In genomic region chr15:25802285-25802830, GRCh38 we compare ENCODE assay signal across 16 cellular contexts.
A peak's percentile ranks its signal among the peaks of the same experiment; 100 is the strongest.
DNase-seq lines count a peak whose midpoint lies in the region; ATAC-seq, FAIRE-seq and TF ChIP-seq lines count a peak whose summit lies in the region.
"Had no signal": no experiment of that assay in that cellular context is flagged by ENCODE, and none has a peak within 500 bp of the region (broad histone marks: within the 10 kb centered on the region; RNA-seq: fewer than 3 reads in every experiment).

No MANE protein-coding gene starts in this region.

- H3K36me3 ChIP-seq in H1 (ENCODE audit: control insufficient read depth in 2 of 4, insufficient read depth in 4 of 4, low read length in 3 of 4) (no peaks in the 10 kb centered on the region; a peak in 1 of 8 replicates), osteoblast (ENCODE audit: insufficient read depth, low read length) (no peaks in the 10 kb centered on the region), right lobe of liver (no peaks in the 10 kb centered on the region)
- peaks cover 0 to 7% (median 0%) of the 10 kb centered on the region in 3 experiments for H3K36me3 ChIP-seq in naive thymus-derived CD4-positive, alpha-beta T cell (ENCODE audit: control insufficient read depth in 2 of 3, insufficient read depth in 3 of 3, low read length in 3 of 3)

- no peak overlapping the region for H2BK15ac ChIP-seq in H1 (ENCODE audit: low read length)

- H4K5ac ChIP-seq in H1 (ENCODE audit: insufficient read length, low read depth, low read length): no peak overlapping the region

- no peak overlapping the region for H3K4ac ChIP-seq in H1 (replicated peaks; ENCODE audit: insufficient read length, low read depth, low read length)

- H3K27ac ChIP-seq in H1 (ENCODE audit: low read depth, low read length) (no peak overlapping the region), osteoblast (ENCODE audit: low read depth, low read length) (no peak overlapping the region), right lobe of liver (no peak overlapping the region)
- H3K27ac ChIP-seq in naive thymus-derived CD4-positive, alpha-beta T cell (ENCODE audit: low read depth, low read length): no peak overlapping the region
- H3K27ac ChIP-seq: GM23248, PC-9 had no signal

- CTCF ChIA-PET in activated naive CD4-positive, alpha-beta T cell treated with anti-CD3 and anti-CD28 coated beads, Interleukin-2, amount 10 ng/mL, durations not matched to agents 7 days and 5 days (lab: Charles Lee): no interaction called here
- CTCF ChIA-PET in H1 (lab: Charles Lee; ENCODE audit: partially characterized antibody): interaction anchor here (0.7 to 1.9 kb wide), 3 partner anchors 19 to 110 kb away, joined by 3 to 6 read pairs (median 3); no protein-coding TSS in a partner anchor
- CTCF ChIA-PET in naive thymus-derived CD4-positive, alpha-beta T cell (lab: Charles Lee): no interaction called here

- no peaks in the 10 kb centered on the region; the same call in 1 of the 2 replicates for H3K79me1 ChIP-seq in H1 (ENCODE audit: low read depth, low read length)

- H3K4me3 Mint-ChIP-seq in activated naive CD4-positive, alpha-beta T cell treated with anti-CD3 and anti-CD28 coated beads, Interleukin-2, amount 10 ng/mL, durations not matched to agents 7 days and 5 days: no peak overlapping the region
- no peak overlapping the region for H3K4me3 Mint-ChIP-seq in naive thymus-derived CD4-positive, alpha-beta T cell

- no peaks in the 10 kb centered on the region for H3K9me3 ChIP-seq in H1 (ENCODE audit: insufficient read depth in 2 of 2, low read depth in 1 of 2, low read length in 1 of 2)
- H3K9me3 ChIP-seq in osteoblast (ENCODE audit: low read depth, low read length): no peaks in the 10 kb centered on the region
- no peaks in the 10 kb centered on the region for H3K9me3 ChIP-seq in right lobe of liver
- no peaks in the 10 kb centered on the region for H3K9me3 ChIP-seq in naive thymus-derived CD4-positive, alpha-beta T cell (ENCODE audit: control insufficient read depth in 2 of 3, low read length in 3 of 3)

- H3K9me3 Mint-ChIP-seq in activated naive CD4-positive, alpha-beta T cell treated with anti-CD3 and anti-CD28 coated beads, Interleukin-2, amount 10 ng/mL, durations not matched to agents 7 days and 5 days: no peaks in the 10 kb centered on the region
- no peaks in the 10 kb centered on the region for H3K9me3 Mint-ChIP-seq in naive thymus-derived CD4-positive, alpha-beta T cell

- no peak overlapping the region for H3K23ac ChIP-seq in H1 (ENCODE audit: insufficient read length)

- TF ChIP-seq CTCF in H1 (IDR thresholded peaks at IDR 0.05; ENCODE audit: control extremely low read depth in 1 of 3, insufficient read depth in 1 of 3, low read depth in 1 of 3, low read length in 3 of 3) (no peak), osteoblast (IDR thresholded peaks at IDR 0.05; ENCODE audit: extremely low read depth, low read depth, low read length) (no peak), right lobe of liver (IDR thresholded peaks at IDR 0.05) (no peak)

- ATAC-seq in right lobe of liver (no peak), HG03457 (IDR thresholded peaks at IDR 0.05; ENCODE audit: unreplicated experiment) (no peak)
- ATAC-seq in naive thymus-derived CD4-positive, alpha-beta T cell: no peak

- H4K8ac ChIP-seq in H1 (ENCODE audit: extremely low read depth, insufficient read depth, low read length): no peak overlapping the region

- 83% methylated on average over 15 of the region's 16 CpGs; no CpG with 5 or more reads in 1 of the 2 experiments for WGBS in H1 (ENCODE audit: extremely low coverage in 1 of 2, insufficient coverage in 1 of 2, insufficient read length in 1 of 2, insufficient replicate concordance in 2 of 2, low coverage in 1 of 2, low lambda C conversion rate in 2 of 2, missing lambda C conversion rate in 1 of 2), 2 experiments
- WGBS in right lobe of liver (ENCODE audit: insufficient coverage, low coverage, low lambda C conversion rate, missing lambda C conversion rate): 41% methylated on average over 4 of the region's 16 CpGs

- DNase-seq in activated naive CD4-positive, alpha-beta T cell treated with anti-CD3 and anti-CD28 coated beads, Interleukin-2, amount 10 ng/mL, durations not matched to agents 7 days and 5 days: no peak
- no peak for DNase-seq in activated naive CD4-positive, alpha-beta T cell (lab: John Stamatoyannopoulos, UW)
- no peak for DNase-seq in H1 (ENCODE audit: low read depth in 1 of 2, low spot score in 2 of 2)
- peak; percentile 9 for DNase-seq in osteoblast (ENCODE audit: insufficient read length, low spot score, missing footprints)
- DNase-seq in right lobe of liver: no peak
- no peak for DNase-seq in naive thymus-derived CD4-positive, alpha-beta T cell
- DNase-seq in occipital lobe (lab: John Stamatoyannopoulos, UW): no peak
- DNase-seq: 8988T, DMS 273 treated with DMSO at 0.1 percent for 48 hours, GDM1, GM23248, NCI-H187, PC-9 had no signal

- H3K27ac Mint-ChIP-seq in activated naive CD4-positive, alpha-beta T cell treated with anti-CD3 and anti-CD28 coated beads, Interleukin-2, amount 10 ng/mL, durations not matched to agents 7 days and 5 days: peak overlapping the region; percentile 60
- no peak overlapping the region for H3K27ac Mint-ChIP-seq in naive thymus-derived CD4-positive, alpha-beta T cell

- 0 out of 2 replicates have a peak overlapping the region, but pooled peaks have one; percentile 9 for H2BK12ac ChIP-seq in H1 (ENCODE audit: low read depth, low read length)

- H3K4me2 ChIP-seq in H1 (ENCODE audit: insufficient read depth in 1 of 2, low read depth in 2 of 2, low read length in 2 of 2): no peak overlapping the region
- H3K4me2 ChIP-seq in osteoblast (ENCODE audit: insufficient read depth, low read length): no peak overlapping the region
- H3K4me2 ChIP-seq: PC-9 had no signal

- H2BK120ac ChIP-seq in H1 (replicated peaks; ENCODE audit: low read depth, low read length): no peak overlapping the region

- H2BK5ac ChIP-seq in H1 (ENCODE audit: low read depth, low read length): no peak overlapping the region

- H4K20me1 ChIP-seq in H1 (replicated peaks in 1 of 2; ENCODE audit: control insufficient read depth in 1 of 2, insufficient read depth in 2 of 2, low read length in 2 of 2): peaks cover 0 to 5% of the 10 kb centered on the region in 2 experiments
- H4K20me1 ChIP-seq in osteoblast (ENCODE audit: insufficient read depth, low read length): no peaks in the 10 kb centered on the region

- POLR2A ChIA-PET in H1 (lab: Charles Lee; ENCODE audit: partially characterized antibody): interaction anchor here (1.1 to 1.3 kb wide), 2 partner anchors 8 to 12 kb away, joined by 3 to 4 read pairs; no protein-coding TSS in a partner anchor
- POLR2A ChIA-PET in naive thymus-derived CD4-positive, alpha-beta T cell (lab: Charles Lee): interaction anchor here (1.4 kb wide), 1 partner anchor 60 kb away, joined by 5 read pairs; no protein-coding TSS in a partner anchor

- no peak overlapping the region for H4K91ac ChIP-seq in H1 (replicated peaks; ENCODE audit: insufficient read length, low read length)

- H3K4me1 Mint-ChIP-seq in activated naive CD4-positive, alpha-beta T cell treated with anti-CD3 and anti-CD28 coated beads, Interleukin-2, amount 10 ng/mL, durations not matched to agents 7 days and 5 days: peaks cover 46% of the 10 kb centered on the region
- H3K4me1 Mint-ChIP-seq in naive thymus-derived CD4-positive, alpha-beta T cell: peaks cover 40 to 82% (median 68%) of the 10 kb centered on the region in 7 donors

- intact Hi-C loops in right lobe of liver (cut with DNase I): no loop called here
- intact Hi-C loops in naive thymus-derived CD4-positive, alpha-beta T cell (cut with micrococcal nuclease): no loop called here

- peaks cover 20% of the 10 kb centered on the region for H3K36me3 Mint-ChIP-seq in activated naive CD4-positive, alpha-beta T cell treated with anti-CD3 and anti-CD28 coated beads, Interleukin-2, amount 10 ng/mL, durations not matched to agents 7 days and 5 days
- H3K36me3 Mint-ChIP-seq in naive thymus-derived CD4-positive, alpha-beta T cell: peaks cover 0 to 4% (median 2%) of the 10 kb centered on the region in 5 donors

- H3K23me2 ChIP-seq in H1 (ENCODE audit: low read depth, low read length): peaks cover 6% of the 10 kb centered on the region; the same call in 1 of the 2 replicates

- H3K27me3 ChIP-seq in H1 (replicated peaks in 1 of 4; ENCODE audit: control insufficient read depth in 3 of 4, extremely low read depth in 1 of 4, insufficient read depth in 3 of 4, low read length in 3 of 4) (no peaks in the 10 kb centered on the region), osteoblast (ENCODE audit: insufficient read depth, low read length) (no peaks in the 10 kb centered on the region), right lobe of liver (no peaks in the 10 kb centered on the region)
- H3K27me3 ChIP-seq in naive thymus-derived CD4-positive, alpha-beta T cell (ENCODE audit: control insufficient read depth in 2 of 2, insufficient read depth in 2 of 2, low read length in 2 of 2): no peaks in the 10 kb centered on the region

- no peak for TF ChIP-seq RAD21 in H1 (IDR thresholded peaks at IDR 0.05 in 1 of 2, conservative IDR thresholded peaks at IDR 0.05 in 1 of 2; ENCODE audit: low read depth in 2 of 2, low read length in 2 of 2)

- no peak overlapping the region for H3K9ac ChIP-seq in H1 (replicated peaks in 1 of 4; ENCODE audit: extremely low read depth in 1 of 4, low read depth in 3 of 4, low read length in 3 of 4)
- H3K9ac ChIP-seq: GM23248 had no signal

- TF ChIP-seq POLR2A in H1 (IDR thresholded peaks at IDR 0.05; ENCODE audit: control extremely low read depth in 1 of 2, low read depth in 2 of 2, low read length in 2 of 2): no peak
- TF ChIP-seq POLR2A in right lobe of liver (IDR thresholded peaks at IDR 0.05): no peak

- H3K4me3 ChIP-seq in H1 (ENCODE audit: extremely low read depth in 1 of 4, insufficient read depth in 2 of 4, low read depth in 3 of 4, low read length in 4 of 4) (no peak overlapping the region), osteoblast (ENCODE audit: insufficient read depth, low read length) (no peak overlapping the region), right lobe of liver (no peak overlapping the region)
- H3K4me3 ChIP-seq in naive thymus-derived CD4-positive, alpha-beta T cell (ENCODE audit: low read length): no peak overlapping the region
- H3K4me3 ChIP-seq: GM23248, PC-9 had no signal

- no peak overlapping the region for H2AFZ ChIP-seq in H1 (ENCODE audit: low read length)
- no peak overlapping the region for H2AFZ ChIP-seq in osteoblast (ENCODE audit: low read length)
- H2AFZ ChIP-seq: GM23248, PC-9 had no signal

- H3K14ac ChIP-seq in H1 (ENCODE audit: insufficient read length): no peak overlapping the region

- H3K4me1 ChIP-seq in H1 (replicated peaks in 1 of 4; ENCODE audit: control insufficient read depth in 3 of 4, insufficient read depth in 4 of 4, low read length in 3 of 4) (peaks cover 0 to 6% (median 3%) of the 10 kb centered on the region in 4 experiments; a peak in 3 of 7 replicates), osteoblast (ENCODE audit: insufficient read depth, low read length) (peaks cover 22% of the 10 kb centered on the region), right lobe of liver (no peaks in the 10 kb centered on the region)
- H3K4me1 ChIP-seq in naive thymus-derived CD4-positive, alpha-beta T cell (ENCODE audit: control insufficient read depth in 2 of 2, insufficient read depth in 2 of 2, low read length in 2 of 2): peaks cover 0 to 33% of the 10 kb centered on the region in 2 donors

- H3K79me2 ChIP-seq in H1 (ENCODE audit: control insufficient read depth in 1 of 2, insufficient read depth in 2 of 2, low read length in 2 of 2): no peaks in the 10 kb centered on the region
- H3K79me2 ChIP-seq in osteoblast (ENCODE audit: insufficient read depth, low read length): peaks cover 65% of the 10 kb centered on the region

- H3K27me3 Mint-ChIP-seq in activated naive CD4-positive, alpha-beta T cell treated with anti-CD3 and anti-CD28 coated beads, Interleukin-2, amount 10 ng/mL, durations not matched to agents 7 days and 5 days: no peaks in the 10 kb centered on the region
- H3K27me3 Mint-ChIP-seq in naive thymus-derived CD4-positive, alpha-beta T cell: no peaks in the 10 kb centered on the region

- no peak overlapping the region for H2BK20ac ChIP-seq in H1 (ENCODE audit: low read length)

- no peak overlapping the region for H3K56ac ChIP-seq in H1 (replicated peaks; ENCODE audit: insufficient read length, low read depth, low read length)

- no peak overlapping the region for H3K18ac ChIP-seq in H1 (ENCODE audit: extremely low read depth, low read length)

- no peak overlapping the region for H2AK5ac ChIP-seq in H1 (ENCODE audit: low read depth, low read length)

- no peak for TF ChIP-seq EP300 in H1 (IDR thresholded peaks at IDR 0.05; ENCODE audit: borderline replicate concordance in 1 of 2, low read depth in 2 of 2, low read length in 2 of 2)

- FAIRE-seq in H1 (lab: Jason Lieb, UNC): no peak
- FAIRE-seq: GM12891, GM18507 had no signal
